Comparison of ENCODE assay signal across 25 cellular contexts in the genomic region with DNA sequence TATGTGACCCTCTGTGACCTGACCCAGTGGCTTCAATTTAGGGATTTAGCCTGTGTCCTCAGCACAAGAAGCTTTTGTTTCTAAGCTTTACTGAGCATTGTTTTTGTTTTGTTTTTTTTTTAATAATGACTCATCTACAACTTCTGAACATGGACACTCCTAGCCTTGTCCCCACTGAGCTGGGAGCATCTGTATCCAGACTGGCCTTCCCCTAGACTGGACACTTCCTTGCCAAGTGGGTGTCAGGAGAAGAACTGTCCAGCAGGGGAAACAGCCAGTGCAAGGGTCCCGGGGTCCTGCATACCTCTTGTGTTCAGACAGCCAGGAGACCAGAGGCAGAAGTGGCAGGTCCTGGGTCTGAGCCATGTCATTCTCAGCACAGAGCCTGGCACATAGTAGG.
"Had no signal": no experiment of that assay in that cellular context is flagged by ENCODE, and none has a peak within 500 bp of the region (broad histone marks: within the 10 kb centered on the region; RNA-seq: fewer than 3 reads in every experiment).

No MANE protein-coding gene starts in this region.

- H3K79me2 ChIP-seq: hepatocyte, parathyroid adenoma had no signal

- FAIRE-seq: endothelial cell of umbilical vein, kidney, urothelium cell line had no signal

- ATAC-seq: left cardiac atrium, lower lobe of right lung, psoas muscle, sciatic nerve had no signal

- H3K4me3 Mint-ChIP-seq: memory B cell; mesothelial cell of epicardium; natural killer cell treated with Interleukin-12 subunit alpha and Interleukin-12 subunit beta and Interleukin-15 and Interleukin-18, amount 100 ng/mL, for 72 hours; type B pancreatic cell had no signal

- H3K27ac Mint-ChIP-seq: memory B cell; mesothelial cell of epicardium; natural killer cell treated with Interleukin-12 subunit alpha and Interleukin-12 subunit beta and Interleukin-15 and Interleukin-18, amount 100 ng/mL, for 72 hours; type B pancreatic cell had no signal

- H3K9me3 Mint-ChIP-seq: natural killer cell treated with Interleukin-12 subunit alpha and Interleukin-12 subunit beta and Interleukin-15 and Interleukin-18, amount 100 ng/mL, for 72 hours had no signal

- H3K9me3 ChIP-seq: colonic mucosa, left ventricle myocardium inferior, lower lobe of right lung, psoas muscle, stomach had no signal

- H3K4me1 ChIP-seq: colonic mucosa, left ventricle myocardium inferior, lower lobe of right lung, parathyroid adenoma, psoas muscle, stomach had no signal

- H3K9ac ChIP-seq: parathyroid adenoma had no signal

- H3K36me3 Mint-ChIP-seq: memory B cell; mesothelial cell of epicardium; natural killer cell treated with Interleukin-12 subunit alpha and Interleukin-12 subunit beta and Interleukin-15 and Interleukin-18, amount 100 ng/mL, for 72 hours; type B pancreatic cell had no signal

- H3K4me3 ChIP-seq: colonic mucosa, hepatocyte, left ventricle myocardium inferior, lower lobe of right lung, psoas muscle, skin epidermis, stomach had no signal

- H3K27ac ChIP-seq: colonic mucosa, hepatocyte, left ventricle myocardium inferior, lower lobe of right lung, parathyroid adenoma, psoas muscle, skin epidermis, stomach had no signal

- H3K4me1 Mint-ChIP-seq: memory B cell had no signal

- H3K4me2 ChIP-seq: hepatocyte had no signal

- H3K27me3 ChIP-seq: colonic mucosa, hepatocyte had no signal

- H3K36me3 ChIP-seq: colonic mucosa, left ventricle myocardium inferior, lower lobe of right lung, stomach had no signal

- H2AFZ ChIP-seq: hepatocyte, parathyroid adenoma had no signal

- DNase-seq: colonic mucosa; dermis blood vessel endothelial cell; erythroblast; foreskin melanocyte; head of caudate nucleus; kidney; left cardiac atrium; left ventricle myocardium inferior; lower lobe of right lung; occipital lobe; psoas muscle; retina; stimulated activated naive CD4-positive, alpha-beta T cell; stomach; substantia nigra had no signal
